8 cellular contexts compared by ENCODE assay signal in genomic region chr2:200812122-200813022, GRCh38. TPM values are rescaled to one million over a fixed set of nuclear protein-coding genes. Genes with fewer than 3 reads are reported as not detected.
DNase-seq lines count a peak whose midpoint lies in the region; ATAC-seq, FAIRE-seq and TF ChIP-seq lines count a peak whose summit lies in the region.

No MANE protein-coding gene starts in this region.

- H3K9ac ChIP-seq in endothelial cell of umbilical vein (replicated peaks; ENCODE audit: extremely low read depth, insufficient read depth, low read length) = peak overlapping the region; percentile 99

- CTCF ChIA-PET in AG04449 (lab: Yijun Ruan, JAX) (interaction anchor here (4.0 kb wide), 1 partner anchor 99 kb away, joined by 16 read pairs; no protein-coding TSS in a partner anchor), endothelial cell of umbilical vein (lab: Charles Lee) (interaction anchor here (1.4 to 3.0 kb wide), 3 partner anchors 47 to 99 kb away, joined by 3 to 18 read pairs (median 10); no protein-coding TSS in a partner anchor)

- no peaks in the 10 kb centered on the region for H3K9me1 ChIP-seq in endothelial cell of umbilical vein (replicated peaks; ENCODE audit: control insufficient read depth, extremely low read depth, insufficient read depth, low read length)

- ATAC-seq in GM18508 (IDR thresholded peaks at IDR 0.05; ENCODE audit: insufficient read depth, unreplicated experiment) = peak; percentile 14
- peak; percentile 36 for ATAC-seq in HG03045 (IDR thresholded peaks at IDR 0.05; ENCODE audit: unreplicated experiment)
- peak; percentile 77 for ATAC-seq in mucosa of descending colon

- no TSS peak for BruUV-seq in endothelial cell of umbilical vein (replicated peaks; lab: Mats Ljungman, UMichigan)

- intact Hi-C loops in endothelial cell of umbilical vein (cut with micrococcal nuclease) = loop anchor here (1.0 to 5.0 kb wide), 2 partner anchors 99 to 830 kb away; no protein-coding TSS in a partner anchor
- intact Hi-C loops in mucosa of descending colon (cut with DNase I, micrococcal nuclease) = loop anchor here in 1 of 2 donors (10.0 kb wide), 1 partner anchor 98 kb away; no protein-coding TSS in a partner anchor

- no peaks in the 10 kb centered on the region for H3K27me3 ChIP-seq in endothelial cell of umbilical vein (ENCODE audit: control insufficient read depth in 2 of 2, insufficient read depth in 2 of 2, low read length in 2 of 2)

- peak; percentile 41 for TF ChIP-seq POLR2A in endothelial cell of umbilical vein (IDR thresholded peaks at IDR 0.05; ENCODE audit: low read depth, low read length)

- peak overlapping the region; percentile 18 for H2AFZ ChIP-seq in endothelial cell of umbilical vein (ENCODE audit: low read depth, low read length)

- peaks cover 13% of the 10 kb centered on the region for H4K20me1 ChIP-seq in endothelial cell of umbilical vein (replicated peaks; ENCODE audit: control insufficient read depth, extremely low read depth, insufficient read depth, low read length)

- H3K4me3 ChIP-seq in AG04449 (ENCODE audit: low read depth, low read length) = peak overlapping the region; percentile 89
- H3K4me3 ChIP-seq in endothelial cell of umbilical vein (replicated peaks in 1 of 3; ENCODE audit: insufficient read depth in 1 of 3, low read depth in 1 of 3, low read length in 3 of 3) = peak overlapping the region; percentile 76 to 99 (median 96)
- H3K4me3 ChIP-seq in mucosa of descending colon = peak overlapping the region; percentile 99

- H3K79me2 ChIP-seq in endothelial cell of umbilical vein (ENCODE audit: control insufficient read depth, insufficient read depth, low read length) = peaks cover 53% of the 10 kb centered on the region

- H3K4me1 ChIP-seq in endothelial cell of umbilical vein (ENCODE audit: control insufficient read depth, extremely low read depth, insufficient read depth, low read length) (peaks cover 34% of the 10 kb centered on the region), mucosa of descending colon (ENCODE audit: low read depth) (peaks cover 18% of the 10 kb centered on the region)

- DNase-seq in AG04449 (ENCODE audit: low read depth, low spot score) (no peak), NCI-H526 (lab: John Stamatoyannopoulos, UW) (peak; percentile 48 to 82), endothelial cell of umbilical vein (ENCODE audit: low read depth, low spot score) (peak; percentile 70), mucosa of descending colon (peak; percentile 86 to 92 (median 89))
- DNase-seq in activated CD8-positive, alpha-beta memory T cell treated with anti-CD3 and anti-CD28 coated beads, Interleukin-2, amount 50 U/mL, for 24 hours (ENCODE audit: extremely low read depth) = peak; percentile 10
- DNase-seq in stimulated activated CD8-positive, alpha-beta memory T cell treated with anti-CD3 and anti-CD28 coated beads, Interleukin-4, amount 100 ng/mL, for 24 hours (ENCODE audit: low read depth) = peak; percentile 60

- peak; percentile 81 for TF ChIP-seq CTCF in AG04449 (IDR thresholded peaks at IDR 0.05; ENCODE audit: insufficient read depth, low read length, missing control alignments)
- peak; percentile 66 to 78 for TF ChIP-seq CTCF in endothelial cell of umbilical vein (IDR thresholded peaks at IDR 0.05; ENCODE audit: extremely low read depth in 1 of 2, insufficient read depth in 1 of 2, low read depth in 1 of 2, low read length in 2 of 2)
- TF ChIP-seq CTCF in mucosa of descending colon (IDR thresholded peaks at IDR 0.05) = peak; percentile 48

- H3K36me3 ChIP-seq in endothelial cell of umbilical vein (ENCODE audit: control insufficient read depth in 2 of 2, extremely low read depth in 1 of 2, insufficient read depth in 2 of 2, low read length in 2 of 2) = peaks cover 16 to 31% of the 10 kb centered on the region in 2 experiments
- peaks cover 8% of the 10 kb centered on the region for H3K36me3 ChIP-seq in mucosa of descending colon (ENCODE audit: low read depth)

- H3K9me3 ChIP-seq in endothelial cell of umbilical vein (replicated peaks; ENCODE audit: control insufficient read depth, insufficient read depth, low read length) (no peaks in the 10 kb centered on the region), mucosa of descending colon (no peaks in the 10 kb centered on the region)

- no peak for FAIRE-seq in endothelial cell of umbilical vein (lab: Jason Lieb, UNC)

- POLR2A ChIA-PET in AG04449 (lab: Yijun Ruan, JAX) = interaction anchor here (1.2 kb wide), 1 partner anchor 63 kb away, joined by 3 read pairs; no protein-coding TSS in a partner anchor
- POLR2A ChIA-PET in endothelial cell of umbilical vein (lab: Charles Lee) = no interaction called here

- H3K27ac ChIP-seq in endothelial cell of umbilical vein (ENCODE audit: insufficient read depth, low read depth, low read length) = peak overlapping the region; percentile 98

- peak overlapping the region; percentile 100 for H3K4me2 ChIP-seq in endothelial cell of umbilical vein (ENCODE audit: insufficient read depth, low read length)

- dilution Hi-C loops in endothelial cell of umbilical vein (cut with MboI; ENCODE audit: extremely low pct_ligation_motif_present, low sequenced_read_pairs) = no loop called here

TF ChIP-seq in endothelial cell of umbilical vein, 7 proteins besides CTCF, POLR2A, EP300 and RAD21:
- TF ChIP-seq MAX (IDR thresholded peaks at IDR 0.05; ENCODE audit: insufficient read depth, insufficient read length) (no peak), POLR2AphosphoS5 (IDR thresholded peaks at IDR 0.05; ENCODE audit: insufficient read depth, low read depth, low read length) (no peak), JUN (IDR thresholded peaks at IDR 0.05; ENCODE audit: borderline replicate concordance, insufficient read depth, insufficient read length, low read depth) (no peak), GATA2 (IDR thresholded peaks at IDR 0.05; ENCODE audit: insufficient read depth, insufficient read length, low read depth, low read length) (no peak), EZH2 (IDR thresholded peaks at IDR 0.05; ENCODE audit: borderline replicate concordance, low read depth, low read length, severe bottlenecking) (no peak), FOS (IDR thresholded peaks at IDR 0.05; ENCODE audit: borderline replicate concordance, insufficient read depth, low read length) (no peak), MYC (IDR thresholded peaks at IDR 0.05; ENCODE audit: low read depth, low read length) (no peak)

RNA-seq across cellular contexts. Expression of gene BZW1, which starts 0.7 kb away (rescaled TPM):
- 347 and 353 TPM in 2 replicates for total RNA-seq in endothelial cell of umbilical vein
- 130 and 174 TPM in 2 replicates for polyA plus RNA-seq in endothelial cell of umbilical vein
- 219 and 224 TPM in 2 replicates for polyA plus RNA-seq in endothelial cell of umbilical vein (2011; cell fraction: cytosol; rRNA removed)
- polyA plus RNA-seq in endothelial cell of umbilical vein (2011; cell fraction: nucleus; rRNA removed) = 143 and 157 TPM in 2 replicates
- 344 and 564 TPM in 2 replicates for polyA plus RNA-seq in endothelial cell of umbilical vein (2012)
- polyA minus RNA-seq in endothelial cell of umbilical vein = 305 and 337 TPM in 2 replicates
- polyA minus RNA-seq in endothelial cell of umbilical vein (2011; cell fraction: cytosol; rRNA and poly(A)+ RNA removed) = 414 TPM
- 184 and 211 TPM in 2 replicates for polyA minus RNA-seq in endothelial cell of umbilical vein (2011; cell fraction: nucleus; rRNA and poly(A)+ RNA removed)
- 100 to 1,000 TPM; 137 to 235 (median 174) TPM for total RNA-seq in mucosa of descending colon

RNA-seq across cellular contexts. Expression of gene CLK1, which starts 52.1 kb away (rescaled TPM):
- 79.7 and 92.4 TPM in 2 replicates for total RNA-seq in endothelial cell of umbilical vein
- 33.1 and 61.4 TPM in 2 replicates for polyA plus RNA-seq in endothelial cell of umbilical vein
- polyA plus RNA-seq in endothelial cell of umbilical vein (2011; cell fraction: cytosol; rRNA removed) = 28.5 and 31.4 TPM in 2 replicates
- 375 and 530 TPM in 2 replicates for polyA plus RNA-seq in endothelial cell of umbilical vein (2011; cell fraction: nucleus; rRNA removed)
- polyA plus RNA-seq in endothelial cell of umbilical vein (2012) = 43.6 and 50.2 TPM in 2 replicates
- polyA minus RNA-seq in endothelial cell of umbilical vein = 39.2 and 48.8 TPM in 2 replicates
- 16.3 TPM for polyA minus RNA-seq in endothelial cell of umbilical vein (2011; cell fraction: cytosol; rRNA and poly(A)+ RNA removed)
- polyA minus RNA-seq in endothelial cell of umbilical vein (2011; cell fraction: nucleus; rRNA and poly(A)+ RNA removed) = 176 and 226 TPM in 2 replicates
- total RNA-seq in mucosa of descending colon = 100 to 1,000 TPM in 1 of 3 donors, 10 to 100 TPM in 2; 62.0 to 138 (median 88.3) TPM

Comparison
In these comparisons a context has a peak if more than half of its experiments do, and no peak if none do; other contexts are left out.
1. ATAC-seq: peak in every context shown above with its lines; median percentile 77 in mucosa of descending colon; 36 in HG03045; 14 in GM18508.